Comparison of ENCODE assay signal across 18 cellular contexts in genomic region chr5:142652563-142652962, GRCh38. TPM values are rescaled to one million over a fixed set of nuclear protein-coding genes. Genes with fewer than 3 reads are reported as not detected.
DNase-seq lines count a peak whose midpoint lies in the region; ATAC-seq and TF ChIP-seq lines count a peak whose summit lies in the region.
"Had no signal": no experiment of that assay in that cellular context is flagged by ENCODE, and none has a peak within 500 bp of the region (broad histone marks: within the 10 kb centered on the region; RNA-seq: fewer than 3 reads in every experiment).

No MANE protein-coding gene starts in this region.

- CTCF ChIA-PET in IMR-90 (lab: Yijun Ruan, JAX): interaction anchor here (1.0 to 1.2 kb wide), 2 partner anchors 46 to 61 kb away, joined by 3 to 4 read pairs; no protein-coding TSS in a partner anchor
- CTCF ChIA-PET in activated CD8-positive, alpha-beta T cell treated with anti-CD3 and anti-CD28 coated beads for 36 hours (lab: Charles Lee): interaction anchor here (1.3 to 6.0 kb wide), 4 partner anchors 10 to 96 kb away, joined by 4 to 124 read pairs (median 38); no protein-coding TSS in a partner anchor

- H3K27ac ChIP-seq in IMR-90 (ENCODE audit: insufficient read depth, low read length) (no peak overlapping the region), ascending aorta (peak overlapping the region; percentile 36 to 55), thoracic aorta (peak overlapping the region; percentile 30 to 36)
- H3K27ac ChIP-seq: KMS-11, SJCRH30 had no signal

- H3K9me3 ChIP-seq in IMR-90 (ENCODE audit: control insufficient read depth, insufficient read depth, low read length): no peaks in the 10 kb centered on the region
- H3K9me3 ChIP-seq in ascending aorta: no peaks in the 10 kb centered on the region
- H3K9me3 ChIP-seq in thoracic aorta: no peaks in the 10 kb centered on the region

- no TSS peak for BruUV-seq in IMR-90 (replicated peaks; lab: Mats Ljungman, UMichigan)

- H3K27me3 Mint-ChIP-seq in nephron progenitor cell (ENCODE audit: low read depth, poor library complexity): peaks cover 5% of the 10 kb centered on the region
- H3K27me3 Mint-ChIP-seq in CD14-positive monocyte (ENCODE audit: low read depth in 3 of 3): peaks cover 4 to 22% (median 14%) of the 10 kb centered on the region in 3 donors
- peaks cover 10% of the 10 kb centered on the region for H3K27me3 Mint-ChIP-seq in activated CD8-positive, alpha-beta T cell treated with anti-CD3 and anti-CD28 coated beads for 36 hours

- H3K36me3 Mint-ChIP-seq in nephron progenitor cell (ENCODE audit: low read depth) (no peaks in the 10 kb centered on the region), CD14-positive monocyte (no peaks in the 10 kb centered on the region)
- no peaks in the 10 kb centered on the region for H3K36me3 Mint-ChIP-seq in activated CD8-positive, alpha-beta T cell treated with anti-CD3 and anti-CD28 coated beads for 36 hours (ENCODE audit: low read depth)
- H3K36me3 Mint-ChIP-seq: CD8-positive, alpha-beta memory T cell had no signal

- H3K79me1 ChIP-seq in IMR-90 (ENCODE audit: low read depth in 1 of 2, low read length in 2 of 2): no peaks in the 10 kb centered on the region

- H3K4me3 ChIP-seq in IMR-90 (ENCODE audit: insufficient read depth, low read depth, low read length): no peak overlapping the region
- H3K4me3 ChIP-seq in ascending aorta: no peak overlapping the region
- H3K4me3 ChIP-seq in thoracic aorta: no peak overlapping the region
- H3K4me3 ChIP-seq: SJCRH30 had no signal

- H3K27me3 ChIP-seq in IMR-90 (ENCODE audit: control insufficient read depth, insufficient read depth, low read length) (no peaks in the 10 kb centered on the region), ascending aorta (no peaks in the 10 kb centered on the region), thoracic aorta (replicated peaks; ENCODE audit: insufficient read depth) (no peaks in the 10 kb centered on the region)

- no peak overlapping the region for H3K4me3 Mint-ChIP-seq in nephron progenitor cell
- H3K4me3 Mint-ChIP-seq in CD14-positive monocyte: no peak overlapping the region
- no peak overlapping the region for H3K4me3 Mint-ChIP-seq in activated CD8-positive, alpha-beta T cell treated with anti-CD3 and anti-CD28 coated beads for 36 hours
- H3K4me3 Mint-ChIP-seq: CD8-positive, alpha-beta memory T cell had no signal

- no peak overlapping the region for H3K56ac ChIP-seq in IMR-90 (ENCODE audit: extremely low read depth, insufficient read depth, low read length)

- no peak overlapping the region for H3K18ac ChIP-seq in IMR-90 (ENCODE audit: low read depth, low read length)

- H2AK9ac ChIP-seq in IMR-90 (replicated peaks; ENCODE audit: low read depth, low read length, poor library complexity): peak overlapping the region; percentile 5

- no peak overlapping the region for H3K4me2 ChIP-seq in IMR-90 (ENCODE audit: low read depth, low read length)
- H3K4me2 ChIP-seq: KMS-11 had no signal

- no peak overlapping the region for H2BK20ac ChIP-seq in IMR-90 (ENCODE audit: low read depth, low read length)

- H2BK15ac ChIP-seq in IMR-90 (ENCODE audit: low read depth, low read length): no peak overlapping the region

- no peak overlapping the region; the same call in 1 of the 2 replicates for H3K4ac ChIP-seq in IMR-90 (ENCODE audit: low read depth, low read length)

- dilution Hi-C loops in IMR-90 (cut with HindIII; ENCODE audit: low sequenced_read_pairs, unreplicated experiment): no loop called here

- WGBS in IMR-90 (ENCODE audit: extremely low coverage in 2 of 2, insufficient read length in 1 of 2), 2 experiments: 94% methylated on average over 9 of the region's 10 CpGs; no CpG with 5 or more reads in 1 of the 2 experiments

- no peak overlapping the region for H4K8ac ChIP-seq in IMR-90 (ENCODE audit: low read depth in 2 of 2, low read length in 2 of 2)

- H3K36me3 ChIP-seq in IMR-90 (ENCODE audit: control insufficient read depth, insufficient read depth, low read length) (no peaks in the 10 kb centered on the region), ascending aorta (no peaks in the 10 kb centered on the region), thoracic aorta (no peaks in the 10 kb centered on the region)
- H3K36me3 ChIP-seq: SJCRH30 had no signal

- H2BK5ac ChIP-seq in IMR-90 (ENCODE audit: low read depth, low read length, poor library complexity, severe bottlenecking): no peak overlapping the region

- in situ Hi-C loops in IMR-90 (cut with MboI; ENCODE audit: low sequenced_read_pairs): no loop called here

- TF ChIP-seq CTCF in IMR-90 (conservative IDR thresholded peaks at IDR 0.05; ENCODE audit: low read depth, low read length) (no peak), ascending aorta (IDR thresholded peaks at IDR 0.05) (no peak), nephron progenitor cell (IDR thresholded peaks at IDR 0.05) (no peak), thoracic aorta (IDR thresholded peaks at IDR 0.05) (no peak), CD14-positive monocyte (IDR thresholded peaks at IDR 0.05) (no peak)
- no peak for TF ChIP-seq CTCF in activated CD8-positive, alpha-beta T cell treated with anti-CD3 and anti-CD28 coated beads for 36 hours (IDR thresholded peaks at IDR 0.05)

- TF ChIP-seq POLR2A in IMR-90 (IDR thresholded peaks at IDR 0.05; ENCODE audit: low read depth, low read length): no peak

- H3K23ac ChIP-seq in IMR-90 (ENCODE audit: low read depth, low read length): no peak overlapping the region

- no peak overlapping the region for H4K5ac ChIP-seq in IMR-90 (ENCODE audit: low read depth, low read length)

- intact Hi-C loops in IMR-90 (cut with micrococcal nuclease): no loop called here
- intact Hi-C loops in ascending aorta (cut with DNase I): no loop called here
- intact Hi-C loops in CD14-positive monocyte (cut with micrococcal nuclease): no loop called here
- intact Hi-C loops in activated CD8-positive, alpha-beta T cell treated with anti-CD3 and anti-CD28 coated beads for 36 hours (cut with micrococcal nuclease): no loop called here

- H4K91ac ChIP-seq in IMR-90 (ENCODE audit: insufficient read depth, low read depth, low read length): no peak overlapping the region

- no peak for DNase-seq in IMR-90
- DNase-seq in ascending aorta (ENCODE audit: low spot score in 2 of 2): peak in 1 of 2 donors; percentile 53
- no peak for DNase-seq in nephron progenitor cell
- DNase-seq in thoracic aorta (ENCODE audit: low spot score): no peak
- no peak for DNase-seq in CD14-positive monocyte (ENCODE audit: low spot score)
- DNase-seq in activated CD8-positive, alpha-beta T cell treated with anti-CD3 and anti-CD28 coated beads for 36 hours: no peak
- no peak for DNase-seq in C1 segment of cervical spinal cord (lab: John Stamatoyannopoulos, UW)
- DNase-seq: Calu3; CD8-positive, alpha-beta memory T cell; GDM1; NCI-H1105; NCI-H146; NCI-H2029; NCI-H2227 treated with DMSO at 0.1 percent for 48 hours; NCI-H510A treated with DMSO at 0.1 percent for 48 hours; NCI-H748 treated with DMSO at 0.1 percent for 48 hours; SJCRH30 had no signal

- no peak overlapping the region for H3K14ac ChIP-seq in IMR-90 (replicated peaks; ENCODE audit: low read depth, low read length)

- no peaks in the 10 kb centered on the region for H4K20me1 ChIP-seq in IMR-90 (ENCODE audit: insufficient read depth, low read length)

- no peak for TF ChIP-seq RAD21 in IMR-90 (IDR thresholded peaks at IDR 0.05; ENCODE audit: low read length)

- no peak overlapping the region for H3K9ac ChIP-seq in IMR-90 (ENCODE audit: low read depth, low read length)
- H3K9ac ChIP-seq: KMS-11 had no signal

- no peak overlapping the region; the same call in 1 of the 2 replicates for H2AK5ac ChIP-seq in IMR-90 (ENCODE audit: low read depth, low read length)

- H3K4me1 Mint-ChIP-seq in nephron progenitor cell: peaks cover 31% of the 10 kb centered on the region
- no peaks in the 10 kb centered on the region for H3K4me1 Mint-ChIP-seq in CD14-positive monocyte
- no peaks in the 10 kb centered on the region for H3K4me1 Mint-ChIP-seq in activated CD8-positive, alpha-beta T cell treated with anti-CD3 and anti-CD28 coated beads for 36 hours (ENCODE audit: low read depth)

- POLR2A ChIA-PET in IMR-90 (lab: Charles Lee; ENCODE audit: unreplicated experiment): no interaction called here
- POLR2A ChIA-PET in activated CD8-positive, alpha-beta T cell treated with anti-CD3 and anti-CD28 coated beads for 36 hours (lab: Charles Lee): no interaction called here

- H3K9me1 ChIP-seq in IMR-90 (ENCODE audit: insufficient read depth, low read length): no peaks in the 10 kb centered on the region

- H3K4me1 ChIP-seq in IMR-90 (ENCODE audit: control insufficient read depth, insufficient read depth, low read length) (peaks cover 2% of the 10 kb centered on the region; the same call in 1 of the 2 replicates), ascending aorta (peaks cover 0 to 8% of the 10 kb centered on the region in 2 donors), thoracic aorta (ENCODE audit: control insufficient read depth in 1 of 2, low read depth in 2 of 2) (peaks cover 0 to 27% of the 10 kb centered on the region in 2 donors)
- H3K4me1 ChIP-seq: SJCRH30 had no signal

- ATAC-seq in IMR-90 (ENCODE audit: low read depth): no peak
- no peak for ATAC-seq in thoracic aorta (ENCODE audit: insufficient number of reproducible peaks, low FRiP score, low read depth)
- no peak for ATAC-seq in activated CD8-positive, alpha-beta T cell treated with anti-CD3 and anti-CD28 coated beads for 36 hours

- no peak overlapping the region for H2AFZ ChIP-seq in IMR-90 (replicated peaks; ENCODE audit: low read length, poor library complexity)

- H2BK120ac ChIP-seq in IMR-90 (ENCODE audit: low read depth, low read length): peak overlapping the region; percentile 36; the same call in 1 of the 2 replicates

- H3K9me3 Mint-ChIP-seq in nephron progenitor cell (no peaks in the 10 kb centered on the region), CD14-positive monocyte (no peaks in the 10 kb centered on the region)
- H3K9me3 Mint-ChIP-seq in activated CD8-positive, alpha-beta T cell treated with anti-CD3 and anti-CD28 coated beads for 36 hours: no peaks in the 10 kb centered on the region
- H3K9me3 Mint-ChIP-seq: CD8-positive, alpha-beta memory T cell had no signal

- H3K27ac Mint-ChIP-seq in nephron progenitor cell (peak overlapping the region; percentile 47), CD14-positive monocyte (peak overlapping the region in 1 of 7 donors; percentile 75)
- H3K27ac Mint-ChIP-seq in activated CD8-positive, alpha-beta T cell treated with anti-CD3 and anti-CD28 coated beads for 36 hours: no peak overlapping the region
- H3K27ac Mint-ChIP-seq: CD8-positive, alpha-beta memory T cell had no signal

TF ChIP-seq in IMR-90, 13 proteins besides CTCF, POLR2A, EP300 and RAD21:
- TF ChIP-seq SMC3 (IDR thresholded peaks at IDR 0.05; ENCODE audit: low read depth, low read length): no peak

RNA-seq across cellular contexts. Expression of gene FGF1, which starts 33.3 kb away (rescaled TPM):
- total RNA-seq in IMR-90 (2012; rRNA removed) (7.7 and 8.1 TPM in 2 replicates), ascending aorta (23.5 TPM), thoracic aorta (10 to 100 TPM; 11.4 to 56.7 TPM)
- polyA plus RNA-seq in IMR-90 (2012; rRNA removed) (7.6 and 8.5 TPM in 2 replicates), CD14-positive monocyte (not detected)
- polyA plus RNA-seq in IMR-90 (2012; cell fraction: cytosol; rRNA removed): 2.3 and 3.6 TPM in 2 replicates
- polyA plus RNA-seq in IMR-90 (2012; cell fraction: nucleus; rRNA removed; ENCODE audit: low replicate concordance): 0.82 and 5.7 TPM in 2 replicates
- not detected for total RNA-seq in activated CD8-positive, alpha-beta T cell treated with anti-CD3 and anti-CD28 coated beads for 36 hours
- total RNA-seq: Calu3; CD8-positive, alpha-beta memory T cell; SJCRH30 had no signal
- polyA plus RNA-seq: CD8-positive, alpha-beta memory T cell had no signal
